Comparison of ENCODE assay signal across 9 cellular contexts in the genomic region with DNA sequence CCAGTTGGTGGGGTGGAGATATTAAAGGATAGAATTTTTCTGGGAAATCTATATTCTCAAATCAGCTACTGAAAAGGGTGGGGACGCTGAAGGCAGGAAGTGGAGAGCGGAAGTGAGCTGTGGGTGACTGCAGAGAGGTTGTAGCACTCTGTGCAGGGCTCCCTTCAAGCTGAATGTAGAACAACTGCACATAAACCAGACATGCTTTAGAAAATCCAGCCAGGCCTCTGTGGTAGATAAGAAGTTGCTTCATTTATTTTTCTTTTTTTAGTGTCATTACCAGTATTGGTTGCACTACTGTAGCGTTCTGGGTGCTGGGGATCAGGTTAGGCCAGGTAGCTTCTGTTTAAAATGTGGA.
DNase-seq lines count a peak whose midpoint lies in the region; ATAC-seq, FAIRE-seq and TF ChIP-seq lines count a peak whose summit lies in the region.
"Had no signal": no experiment of that assay in that cellular context is flagged by ENCODE, and none has a peak within 500 bp of the region (broad histone marks: within the 10 kb centered on the region; RNA-seq: fewer than 3 reads in every experiment).

No MANE protein-coding gene starts in this region.

- H3K4me1 ChIP-seq in iPS-18a (ENCODE audit: control insufficient read depth, low read depth, low read length) (peaks cover 58% of the 10 kb centered on the region), upper lobe of right lung (peaks cover 50% of the 10 kb centered on the region)

- H3K27ac ChIP-seq in iPS-18a (ENCODE audit: low read length) (peak overlapping the region; percentile 3), upper lobe of right lung (peak overlapping the region; percentile 6)
- H3K27ac ChIP-seq: pancreas had no signal

- no peaks in the 10 kb centered on the region for H3K27me3 Mint-ChIP-seq in activated CD4-positive, alpha-beta memory T cell treated with anti-CD3 and anti-CD28 coated beads, Interleukin-2, amount 10 ng/mL, durations not matched to agents 7 days and 5 days

- H3K36me3 Mint-ChIP-seq in activated CD4-positive, alpha-beta memory T cell treated with anti-CD3 and anti-CD28 coated beads, Interleukin-2, amount 10 ng/mL, durations not matched to agents 7 days and 5 days (ENCODE audit: low read depth) = peaks cover 6% of the 10 kb centered on the region

- DNase-seq in CD1c-positive myeloid dendritic cell (ENCODE audit: extremely low spot score) = peak; percentile 62
- peak; percentile 82 for DNase-seq in activated CD4-positive, alpha-beta memory T cell treated with anti-CD3 and anti-CD28 coated beads, Interleukin-2, amount 10 ng/mL, durations not matched to agents 7 days and 5 days
- DNase-seq in upper lobe of right lung = no peak
- DNase-seq in COLO668 (lab: John Stamatoyannopoulos, UW; ENCODE audit: unreplicated experiment) = no peak
- no peak for DNase-seq in D721Med (ENCODE audit: insufficient read length, low spot score)
- DNase-seq: pancreas had no signal

- peaks cover 94% of the 10 kb centered on the region for H3K4me1 Mint-ChIP-seq in activated CD4-positive, alpha-beta memory T cell treated with anti-CD3 and anti-CD28 coated beads, Interleukin-2, amount 10 ng/mL, durations not matched to agents 7 days and 5 days

- POLR2A ChIA-PET in activated CD4-positive, alpha-beta memory T cell treated with anti-CD3 and anti-CD28 coated beads, Interleukin-2, amount 10 ng/mL, durations not matched to agents 7 days and 5 days (lab: Charles Lee) = interaction anchor here (0.5 to 18.6 kb wide), 17 partner anchors 9 to 898 kb away, joined by 3 to 1515 read pairs (median 4); no protein-coding TSS in a partner anchor

- TF ChIP-seq CTCF in upper lobe of right lung (IDR thresholded peaks at IDR 0.05) (no peak), D721Med (IDR thresholded peaks at IDR 0.05; ENCODE audit: insufficient read depth, missing control alignments) (no peak)

- H3K4me3 ChIP-seq in iPS-18a (ENCODE audit: low read length) = no peak overlapping the region
- no peak overlapping the region for H3K4me3 ChIP-seq in upper lobe of right lung
- H3K4me3 ChIP-seq: pancreas had no signal

- H3K27me3 ChIP-seq in iPS-18a (ENCODE audit: control insufficient read depth, insufficient read depth, low read length) (no peaks in the 10 kb centered on the region), upper lobe of right lung (no peaks in the 10 kb centered on the region)
- H3K27me3 ChIP-seq: pancreas had no signal

- no peaks in the 10 kb centered on the region for H3K9me3 Mint-ChIP-seq in activated CD4-positive, alpha-beta memory T cell treated with anti-CD3 and anti-CD28 coated beads, Interleukin-2, amount 10 ng/mL, durations not matched to agents 7 days and 5 days

- intact Hi-C loops in upper lobe of right lung (cut with DNase I) = no loop called here

- ATAC-seq in GM21381 (IDR thresholded peaks at IDR 0.05; ENCODE audit: unreplicated experiment) (peak; percentile 87), HG03565 (IDR thresholded peaks at IDR 0.05; ENCODE audit: unreplicated experiment) (peak; percentile 72), upper lobe of right lung (peak; percentile 81)

- no peak overlapping the region for H3K9ac ChIP-seq in iPS-18a (ENCODE audit: low read length)

- no peak for FAIRE-seq in D721Med (lab: Jason Lieb, UNC)
- FAIRE-seq: pancreas had no signal

- H3K27ac Mint-ChIP-seq in activated CD4-positive, alpha-beta memory T cell treated with anti-CD3 and anti-CD28 coated beads, Interleukin-2, amount 10 ng/mL, durations not matched to agents 7 days and 5 days = peak overlapping the region; percentile 93

- CTCF ChIA-PET in activated CD4-positive, alpha-beta memory T cell treated with anti-CD3 and anti-CD28 coated beads, Interleukin-2, amount 10 ng/mL, durations not matched to agents 7 days and 5 days (lab: Charles Lee) = interaction anchor here (1.0 to 5.0 kb wide), 3 partner anchors 21 to 33 kb away, joined by 4 to 85 read pairs (median 11); no protein-coding TSS in a partner anchor

- no peaks in the 10 kb centered on the region for H3K36me3 ChIP-seq in iPS-18a (ENCODE audit: control insufficient read depth, low read depth, low read length)
- H3K36me3 ChIP-seq in upper lobe of right lung = no peaks in the 10 kb centered on the region
- H3K36me3 ChIP-seq: pancreas had no signal

- H3K9me3 ChIP-seq in iPS-18a (ENCODE audit: control insufficient read depth, low read depth, low read length) (no peaks in the 10 kb centered on the region), upper lobe of right lung (no peaks in the 10 kb centered on the region)
- H3K9me3 ChIP-seq: pancreas had no signal

- peak overlapping the region; percentile 60 for H3K4me3 Mint-ChIP-seq in activated CD4-positive, alpha-beta memory T cell treated with anti-CD3 and anti-CD28 coated beads, Interleukin-2, amount 10 ng/mL, durations not matched to agents 7 days and 5 days

Comparison
In these comparisons a context has a peak if more than half of its experiments do, and no peak if none do; other contexts are left out.
1. DNase-seq: peak in CD1c-positive myeloid dendritic cell (single experiment) and activated CD4-positive, alpha-beta memory T cell treated with anti-CD3 and anti-CD28 coated beads, Interleukin-2, amount 10 ng/mL, durations not matched to agents 7 days and 5 days (single experiment); none in upper lobe of right lung (single experiment), COLO668 (single experiment) and D721Med (single experiment).
2. Peak in every context shown above with its lines, with median percentiles within 50 percentile points of each other: ATAC-seq.